25 cellular contexts compared by ENCODE assay signal in genomic region chr2:165273176-165273575, GRCh38. TPM values are rescaled to one million over a fixed set of nuclear protein-coding genes. Genes with fewer than 3 reads are reported as not detected.
DNase-seq lines count a peak whose midpoint lies in the region.
"Had no signal": no experiment of that assay in that cellular context is flagged by ENCODE, and none has a peak within 500 bp of the region (broad histone marks: within the 10 kb centered on the region; RNA-seq: fewer than 3 reads in every experiment).

No MANE protein-coding gene starts in this region.

- peaks cover 8% of the 10 kb centered on the region for H3K27me3 Mint-ChIP-seq in activated naive CD8-positive, alpha-beta T cell treated with anti-CD3 and anti-CD28 coated beads for 36 hours
- H3K27me3 Mint-ChIP-seq: B cell, T-helper 17 cell had no signal

- H3K4me3 Mint-ChIP-seq in activated naive CD8-positive, alpha-beta T cell treated with anti-CD3 and anti-CD28 coated beads for 36 hours: no peak overlapping the region
- H3K4me3 Mint-ChIP-seq: B cell; CD8-positive, alpha-beta T cell; T-helper 17 cell had no signal

- H3K4me1 Mint-ChIP-seq in activated naive CD8-positive, alpha-beta T cell treated with anti-CD3 and anti-CD28 coated beads for 36 hours: peaks cover 42% of the 10 kb centered on the region
- H3K4me1 Mint-ChIP-seq: T-helper 17 cell had no signal

- peak; percentile 25 for DNase-seq in D341Med (ENCODE audit: low spot score)
- peak; percentile 11 for DNase-seq in NCI-H524 treated with DMSO at 0.1 percent for 48 hours (lab: John Stamatoyannopoulos, UW)
- no peak for DNase-seq in activated naive CD8-positive, alpha-beta T cell treated with anti-CD3 and anti-CD28 coated beads for 36 hours
- DNase-seq in fibroblast of the conjunctiva (ENCODE audit: low read depth): peak; percentile 16
- DNase-seq in Ammon's horn (ENCODE audit: low spot score): no peak
- DNase-seq in NCI-H446 (lab: John Stamatoyannopoulos, UW): no peak
- no peak for DNase-seq in SW 1271 (lab: John Stamatoyannopoulos, UW)
- DNase-seq in NCI-H1417 (lab: John Stamatoyannopoulos, UW): no peak
- DNase-seq: Caco-2; CD8-positive, alpha-beta T cell; DMS153; GOT3; HCEC 1CT; IMR-90; KG1; MG63; NCI-H1694; NCI-H2029 treated with DMSO at 0.1 percent for 48 hours; NCI-H226; NCI-H510A treated with DMSO at 0.1 percent for 48 hours; NCI-H748 treated with DMSO at 0.1 percent for 48 hours; SHP77; T-helper 17 cell had no signal

- H3K27ac Mint-ChIP-seq in activated naive CD8-positive, alpha-beta T cell treated with anti-CD3 and anti-CD28 coated beads for 36 hours: peak overlapping the region; percentile 79
- H3K27ac Mint-ChIP-seq: B cell; CD8-positive, alpha-beta T cell; T-helper 17 cell had no signal

- peaks cover 6% of the 10 kb centered on the region for H3K9me3 Mint-ChIP-seq in activated naive CD8-positive, alpha-beta T cell treated with anti-CD3 and anti-CD28 coated beads for 36 hours
- H3K9me3 Mint-ChIP-seq: CD8-positive, alpha-beta T cell had no signal

- peaks cover 9% of the 10 kb centered on the region for H3K36me3 Mint-ChIP-seq in activated naive CD8-positive, alpha-beta T cell treated with anti-CD3 and anti-CD28 coated beads for 36 hours
- H3K36me3 Mint-ChIP-seq: CD8-positive, alpha-beta T cell had no signal

RNA-seq across cellular contexts. Expression of gene SCN2A, which starts 34.0 kb away (rescaled TPM):
- total RNA-seq in activated naive CD8-positive, alpha-beta T cell treated with anti-CD3 and anti-CD28 coated beads for 36 hours: under 1 TPM; 0.04 to 0.06 TPM
- total RNA-seq: Caco-2; CD8-positive, alpha-beta T cell; SK-MEL-5 had no signal

Comparison
In these comparisons a context has a peak if more than half of its experiments do, and no peak if none do; other contexts are left out.
1. DNase-seq: peak in D341Med (single experiment), NCI-H524 treated with DMSO at 0.1 percent for 48 hours (single experiment) and fibroblast of the conjunctiva (single experiment); none in activated naive CD8-positive, alpha-beta T cell treated with anti-CD3 and anti-CD28 coated beads for 36 hours (single experiment), Ammon's horn (single experiment), NCI-H446 (0 of 2), SW 1271 (0 of 2) and NCI-H1417 (0 of 3).